In the genomic region with DNA sequence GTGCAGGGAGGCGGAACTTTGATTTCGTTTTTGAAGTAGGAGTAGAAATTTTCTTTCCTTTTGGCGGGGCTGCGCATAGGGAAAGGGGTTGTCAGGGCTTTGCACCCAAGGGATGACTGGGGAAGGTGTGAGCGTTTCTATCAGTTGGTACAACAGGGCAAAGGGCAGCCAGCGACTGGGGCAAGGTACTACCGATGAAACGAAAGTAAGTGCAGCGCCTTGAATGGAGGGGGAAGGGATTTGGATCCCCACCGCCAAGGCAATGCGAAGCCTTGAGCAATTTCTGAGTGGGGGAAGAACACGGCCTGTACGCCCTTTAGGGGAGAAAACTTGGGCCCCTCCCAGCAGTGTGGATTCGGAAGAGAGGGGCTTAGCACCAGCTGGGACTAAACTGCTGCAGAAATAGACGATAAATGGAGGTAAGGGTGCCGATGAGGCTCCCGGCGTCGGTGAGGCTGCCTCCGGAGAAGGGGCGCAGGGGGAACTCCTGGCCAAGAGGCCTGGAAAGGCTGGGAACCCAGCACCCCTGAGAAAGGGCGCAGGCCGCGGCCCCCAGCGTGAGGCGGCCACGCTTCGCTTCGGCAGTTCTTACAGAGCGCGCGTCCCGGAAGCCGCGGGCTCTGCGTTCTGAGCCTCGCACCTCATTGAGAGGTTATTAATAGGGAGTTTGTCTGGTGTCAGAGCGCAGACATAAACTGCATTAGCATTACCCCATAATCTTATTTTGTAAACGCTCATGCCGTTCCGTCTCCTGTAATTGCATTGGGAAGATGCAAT, we compare ENCODE assay signal across 8 cellular contexts. TPM values are rescaled to one million over a fixed set of nuclear protein-coding genes. Genes with fewer than 3 reads are reported as not detected.
DNase-seq lines count a peak whose midpoint lies in the region; ATAC-seq and TF ChIP-seq lines count a peak whose summit lies in the region.

No MANE protein-coding gene starts in this region.

- H3K9me3 Mint-ChIP-seq in activated naive CD8-positive, alpha-beta T cell treated with anti-CD3 and anti-CD28 coated beads, Interleukin-2, amount 10 ng/mL, durations not matched to agents 7 days and 5 days: no peaks in the 10 kb centered on the region

- H3K4me3 Mint-ChIP-seq in activated naive CD8-positive, alpha-beta T cell treated with anti-CD3 and anti-CD28 coated beads, Interleukin-2, amount 10 ng/mL, durations not matched to agents 7 days and 5 days: peak overlapping the region; percentile 92

- H3K4me1 ChIP-seq in liver (ENCODE audit: control insufficient read depth in 4 of 4, insufficient read depth in 4 of 4, low read length in 3 of 4) (peaks cover 7 to 17% (median 9%) of the 10 kb centered on the region in 4 donors), thoracic aorta (ENCODE audit: control insufficient read depth in 1 of 2, low read depth in 2 of 2) (peaks cover 13 to 28% of the 10 kb centered on the region in 2 donors)

- no peak for TF ChIP-seq RAD21 in liver (IDR thresholded peaks at IDR 0.05)

- H3K9ac ChIP-seq in liver (ENCODE audit: low read depth in 1 of 2, low read length in 2 of 2): peak overlapping the region; percentile 62 to 75

- peak overlapping the region; percentile 89 for H3K27ac Mint-ChIP-seq in activated naive CD8-positive, alpha-beta T cell treated with anti-CD3 and anti-CD28 coated beads, Interleukin-2, amount 10 ng/mL, durations not matched to agents 7 days and 5 days

- peaks cover 86% of the 10 kb centered on the region for H3K27me3 ChIP-seq in AG04450 (ENCODE audit: control insufficient read depth, insufficient read depth, low read length)
- peaks cover 0 to 3% (median 0%) of the 10 kb centered on the region in 4 donors for H3K27me3 ChIP-seq in liver (ENCODE audit: control insufficient read depth in 4 of 4, insufficient read depth in 4 of 4, low read length in 3 of 4)
- H3K27me3 ChIP-seq in thoracic aorta (replicated peaks; ENCODE audit: insufficient read depth): peaks cover 24% of the 10 kb centered on the region

- DNase-seq in AG04450 (ENCODE audit: low read depth, low spot score): no peak
- peak; percentile 65 for DNase-seq in activated naive CD8-positive, alpha-beta T cell treated with anti-CD3 and anti-CD28 coated beads, Interleukin-2, amount 10 ng/mL, durations not matched to agents 7 days and 5 days
- no peak for DNase-seq in thoracic aorta (ENCODE audit: low spot score)
- DNase-seq in SKM-1 treated with dmso at 0.1 percent for 144 hours (lab: John Stamatoyannopoulos, UW; ENCODE audit: unreplicated experiment): no peak
- DNase-seq in substantia nigra (lab: John Stamatoyannopoulos, UW): no peak

- H3K9me3 ChIP-seq in AG04450 (ENCODE audit: control insufficient read depth, insufficient read depth, low read length) (peaks cover 3% of the 10 kb centered on the region), liver (ENCODE audit: control insufficient read depth in 4 of 4, low read length in 3 of 4) (no peaks in the 10 kb centered on the region), thoracic aorta (no peaks in the 10 kb centered on the region)

- WGBS in liver: 3% methylated on average over 41 of the region's 41 CpGs

- POLR2A ChIA-PET in AG04450 (lab: Yijun Ruan, JAX): no interaction called here
- POLR2A ChIA-PET in activated naive CD8-positive, alpha-beta T cell treated with anti-CD3 and anti-CD28 coated beads, Interleukin-2, amount 10 ng/mL, durations not matched to agents 7 days and 5 days (lab: Charles Lee): no interaction called here

- ATAC-seq in HG03135 (IDR thresholded peaks at IDR 0.05; ENCODE audit: unreplicated experiment): peak; percentile 60
- peak; percentile 84 for ATAC-seq in activated naive CD8-positive, alpha-beta T cell treated with anti-CD3 and anti-CD28 coated beads, Interleukin-2, amount 10 ng/mL, durations not matched to agents 7 days and 5 days (ENCODE audit: low read depth)
- no peak for ATAC-seq in thoracic aorta (ENCODE audit: insufficient number of reproducible peaks, low FRiP score, low read depth)
- no peak for ATAC-seq in GM18909 (IDR thresholded peaks at IDR 0.05; ENCODE audit: poor library complexity, unreplicated experiment)

- no peaks in the 10 kb centered on the region for H3K36me3 ChIP-seq in liver (ENCODE audit: control insufficient read depth in 4 of 4, insufficient read depth in 3 of 4, low read depth in 1 of 4, low read length in 3 of 4)
- no peaks in the 10 kb centered on the region for H3K36me3 ChIP-seq in thoracic aorta

- H3K27ac ChIP-seq in AG04450 (ENCODE audit: low read depth, low read length): no peak overlapping the region
- no peak overlapping the region for H3K27ac ChIP-seq in liver (ENCODE audit: low read depth in 1 of 2, low read length in 2 of 2)
- H3K27ac ChIP-seq in thoracic aorta: no peak overlapping the region
- no peak overlapping the region for H3K27ac ChIP-seq in substantia nigra (ENCODE audit: low read depth, low read length, poor library complexity, severe bottlenecking)

- TF ChIP-seq CTCF in AG04450 (IDR thresholded peaks at IDR 0.05; ENCODE audit: low read depth, low read length): no peak
- no peak for TF ChIP-seq CTCF in liver (IDR thresholded peaks at IDR 0.05; ENCODE audit: low read depth, low read length, missing input control)
- no peak for TF ChIP-seq CTCF in thoracic aorta (IDR thresholded peaks at IDR 0.05)

- CTCF ChIA-PET in AG04450 (lab: Charles Lee): interaction anchor here (2.1 kb wide), 1 partner anchor 21 kb away, joined by 8 read pairs; no protein-coding TSS in a partner anchor

- H3K4me1 Mint-ChIP-seq in activated naive CD8-positive, alpha-beta T cell treated with anti-CD3 and anti-CD28 coated beads, Interleukin-2, amount 10 ng/mL, durations not matched to agents 7 days and 5 days: peaks cover 19% of the 10 kb centered on the region

- H3K36me3 Mint-ChIP-seq in activated naive CD8-positive, alpha-beta T cell treated with anti-CD3 and anti-CD28 coated beads, Interleukin-2, amount 10 ng/mL, durations not matched to agents 7 days and 5 days: no peaks in the 10 kb centered on the region

- H3K4me3 ChIP-seq in AG04450 (ENCODE audit: low read depth, low read length) (peak overlapping the region; percentile 57), liver (ENCODE audit: low read depth in 1 of 3, low read length in 3 of 3) (peak overlapping the region; percentile 61 to 86 (median 80)), thoracic aorta (peak overlapping the region; percentile 82)

- H3K27me3 Mint-ChIP-seq in activated naive CD8-positive, alpha-beta T cell treated with anti-CD3 and anti-CD28 coated beads, Interleukin-2, amount 10 ng/mL, durations not matched to agents 7 days and 5 days: peaks cover 62% of the 10 kb centered on the region

TF ChIP-seq in liver, 16 proteins besides CTCF, POLR2A, EP300 and RAD21 (continues in another document):
- TF ChIP-seq, protein P1, sequence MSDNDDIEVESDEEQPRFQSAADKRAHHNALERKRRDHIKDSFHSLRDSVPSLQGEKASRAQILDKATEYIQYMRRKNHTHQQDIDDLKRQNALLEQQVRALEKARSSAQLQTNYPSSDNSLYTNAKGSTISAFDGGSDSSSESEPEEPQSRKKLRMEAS (IDR thresholded peaks at IDR 0.05): no peak
- TF ChIP-seq NR2F2 (IDR thresholded peaks at IDR 0.05): peak; percentile 29
- no peak for TF ChIP-seq FOXA1 (IDR thresholded peaks at IDR 0.05)
- TF ChIP-seq JUND (IDR thresholded peaks at IDR 0.05): peak in 1 of 2 donors; percentile 29
- TF ChIP-seq, protein P2, sequence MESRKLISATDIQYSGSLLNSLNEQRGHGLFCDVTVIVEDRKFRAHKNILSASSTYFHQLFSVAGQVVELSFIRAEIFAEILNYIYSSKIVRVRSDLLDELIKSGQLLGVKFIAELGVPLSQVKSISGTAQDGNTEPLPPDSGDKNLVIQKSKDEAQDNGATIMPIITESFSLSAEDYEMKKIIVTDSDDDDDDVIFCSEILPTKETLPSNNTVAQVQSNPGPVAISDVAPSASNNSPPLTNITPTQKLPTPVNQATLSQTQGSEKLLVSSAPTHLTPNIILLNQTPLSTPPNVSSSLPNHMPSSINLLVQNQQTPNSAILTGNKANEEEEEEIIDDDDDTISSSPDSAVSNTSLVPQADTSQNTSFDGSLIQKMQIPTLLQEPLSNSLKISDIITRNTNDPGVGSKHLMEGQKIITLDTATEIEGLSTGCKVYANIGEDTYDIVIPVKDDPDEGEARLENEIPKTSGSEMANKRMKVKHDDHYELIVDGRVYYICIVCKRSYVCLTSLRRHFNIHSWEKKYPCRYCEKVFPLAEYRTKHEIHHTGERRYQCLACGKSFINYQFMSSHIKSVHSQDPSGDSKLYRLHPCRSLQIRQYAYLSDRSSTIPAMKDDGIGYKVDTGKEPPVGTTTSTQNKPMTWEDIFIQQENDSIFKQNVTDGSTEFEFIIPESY (IDR thresholded peaks at IDR 0.05): no peak
- no peak for TF ChIP-seq FOXA2 (IDR thresholded peaks at IDR 0.05)
- TF ChIP-seq TAF1 (conservative IDR thresholded peaks at IDR 0.05): no peak
- TF ChIP-seq HNF4G (IDR thresholded peaks at IDR 0.05): peak; percentile 88
- TF ChIP-seq SP1 (IDR thresholded peaks at IDR 0.05): peak; percentile 92
- TF ChIP-seq RXRA (IDR thresholded peaks at IDR 0.05): peak; percentile 76 to 79
- no peak for TF ChIP-seq EGR1 (IDR thresholded peaks at IDR 0.05; ENCODE audit: low read depth in 2 of 2)
- peak; percentile 56 for TF ChIP-seq YY1 (IDR thresholded peaks at IDR 0.05)
- TF ChIP-seq, protein P3, sequence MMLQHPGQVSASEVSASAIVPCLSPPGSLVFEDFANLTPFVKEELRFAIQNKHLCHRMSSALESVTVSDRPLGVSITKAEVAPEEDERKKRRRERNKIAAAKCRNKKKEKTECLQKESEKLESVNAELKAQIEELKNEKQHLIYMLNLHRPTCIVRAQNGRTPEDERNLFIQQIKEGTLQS (IDR thresholded peaks at IDR 0.05): no peak

RNA-seq across cellular contexts. Expression of a gene that starts 10.0 kb away (rescaled TPM):
- polyA plus RNA-seq in AG04450 (2011; rRNA removed) (not detected in 2 replicates), liver (under 1 TPM; 0.06 to 0.28 TPM)
- polyA minus RNA-seq in AG04450 (2011; rRNA and poly(A)+ RNA removed): not detected in 2 replicates
- total RNA-seq in activated naive CD8-positive, alpha-beta T cell treated with anti-CD3 and anti-CD28 coated beads, Interleukin-2, amount 10 ng/mL, durations not matched to agents 7 days and 5 days: not detected
- total RNA-seq in liver (under 1 TPM; 0.33 to 0.79 TPM), thoracic aorta (not detected)

RNA-seq across cellular contexts. Expression of a gene that starts 59.3 kb away (rescaled TPM):
- polyA plus RNA-seq in AG04450 (2011; rRNA removed) (10.8 and 14.1 TPM in 2 replicates), liver (under 1 TPM; 0.21 to 0.50 TPM)
- 10.9 and 11.3 TPM in 2 replicates for polyA minus RNA-seq in AG04450 (2011; rRNA and poly(A)+ RNA removed)
- total RNA-seq in activated naive CD8-positive, alpha-beta T cell treated with anti-CD3 and anti-CD28 coated beads, Interleukin-2, amount 10 ng/mL, durations not matched to agents 7 days and 5 days: not detected
- total RNA-seq in liver (1 to 10 TPM in 1 of 2 donors, under 1 TPM in 1; 0.92 to 1.2 TPM), thoracic aorta (10 to 100 TPM; 30.0 to 34.1 TPM)

Comparison
In these comparisons a context has a peak if more than half of its experiments do, and no peak if none do; other contexts are left out.
1. ATAC-seq: peak in HG03135 (single experiment) and activated naive CD8-positive, alpha-beta T cell treated with anti-CD3 and anti-CD28 coated beads, Interleukin-2, amount 10 ng/mL, durations not matched to agents 7 days and 5 days (single experiment); none in thoracic aorta (single experiment) and GM18909 (single experiment).
2. RNA of a gene that starts 59.3 kb away (total RNA-seq): 30.0 to 34.1 TPM in thoracic aorta; 0.92 to 1.2 TPM in liver and not detected in activated naive CD8-positive, alpha-beta T cell treated with anti-CD3 and anti-CD28 coated beads, Interleukin-2, amount 10 ng/mL, durations not matched to agents 7 days and 5 days; every median in the first group is over 10 times any median in the second.
3. Peak in every context shown above with its lines, with median percentiles within 50 percentile points of each other: H3K4me3 ChIP-seq.